Comparison of ENCODE assay signal across 24 cellular contexts in the genomic region with DNA sequence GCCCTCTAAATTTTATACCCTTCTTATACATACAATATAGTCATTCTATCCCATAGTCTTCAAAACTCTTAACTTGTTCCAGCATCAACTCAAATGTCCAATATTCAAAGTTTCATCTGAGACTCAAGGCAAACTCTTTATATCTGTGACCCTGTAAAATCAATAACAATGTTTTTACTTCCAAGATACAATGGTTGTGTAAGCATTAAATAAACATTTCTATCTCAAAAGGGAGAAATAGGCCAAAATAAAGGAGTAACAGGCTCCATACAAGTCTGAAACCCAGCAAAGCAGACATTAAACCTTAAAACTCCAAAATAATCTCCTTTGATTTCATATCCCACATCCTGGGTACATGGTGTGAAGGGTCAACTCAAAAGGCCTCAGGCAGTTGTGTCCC.
"Had no signal": no experiment of that assay in that cellular context is flagged by ENCODE, and none has a peak within 500 bp of the region (broad histone marks: within the 10 kb centered on the region; RNA-seq: fewer than 3 reads in every experiment).

No MANE protein-coding gene starts in this region.

- H3K4me1 Mint-ChIP-seq: endodermal cell had no signal

- H3K4me1 ChIP-seq: colonic mucosa, esophagus muscularis mucosa, esophagus squamous epithelium, foreskin keratinocyte, gastrocnemius medialis, gastroesophageal sphincter, heart left ventricle, heart right ventricle had no signal

- ATAC-seq: effector memory CD8-positive, alpha-beta T cell; esophagus mucosa; foreskin keratinocyte; gastrocnemius medialis; gastroesophageal sphincter; heart left ventricle; heart right ventricle had no signal

- H3K4me3 Mint-ChIP-seq: dendritic cell treated with granulocyte-macrophage colony-stimulating factor and Interleukin-4, amounts not matched to agents 40 ng/mL and 50 ng/mL, for 4 days; effector memory CD8-positive, alpha-beta T cell; endodermal cell had no signal

- H3K27me3 Mint-ChIP-seq: dendritic cell treated with granulocyte-macrophage colony-stimulating factor and Interleukin-4, amounts not matched to agents 40 ng/mL and 50 ng/mL, for 4 days; effector memory CD8-positive, alpha-beta T cell had no signal

- H3K4me3 ChIP-seq: colonic mucosa, coronary artery, dorsolateral prefrontal cortex, esophagus muscularis mucosa, esophagus squamous epithelium, gastrocnemius medialis, gastroesophageal sphincter, heart left ventricle, heart right ventricle had no signal

- H3K27ac ChIP-seq: colonic mucosa, coronary artery, dorsolateral prefrontal cortex, epithelial cell of prostate, esophagus muscularis mucosa, esophagus squamous epithelium, foreskin keratinocyte, gastrocnemius medialis, gastroesophageal sphincter, heart left ventricle, heart right ventricle had no signal

- H3K27me3 ChIP-seq: colonic mucosa, dorsolateral prefrontal cortex, esophagus muscularis mucosa, esophagus squamous epithelium, foreskin keratinocyte, gastrocnemius medialis, gastroesophageal sphincter, heart left ventricle, heart right ventricle had no signal

- H3K36me3 ChIP-seq: colonic mucosa, esophagus muscularis mucosa, esophagus squamous epithelium, gastrocnemius medialis, gastroesophageal sphincter, heart left ventricle, heart right ventricle had no signal

- H3K9me3 ChIP-seq: colonic mucosa, esophagus muscularis mucosa, esophagus squamous epithelium, gastrocnemius medialis, gastroesophageal sphincter had no signal

- DNase-seq: colonic mucosa; cortex of kidney; dermis blood vessel endothelial cell; dorsolateral prefrontal cortex; effector CD4-positive, alpha-beta T cell; effector CD8-positive, alpha-beta T cell; effector memory CD4-positive, alpha-beta T cell; effector memory CD8-positive, alpha-beta T cell; endodermal cell; erythroblast; esophagus squamous epithelium; foreskin fibroblast; foreskin keratinocyte; foreskin melanocyte; gastrocnemius medialis; head of caudate nucleus; heart left ventricle; heart right ventricle had no signal

- H3K27ac Mint-ChIP-seq: dendritic cell treated with granulocyte-macrophage colony-stimulating factor and Interleukin-4, amounts not matched to agents 40 ng/mL and 50 ng/mL, for 4 days; effector memory CD8-positive, alpha-beta T cell; endodermal cell had no signal
